Comparison of ENCODE assay signal across 5 cellular contexts in the genomic region with DNA sequence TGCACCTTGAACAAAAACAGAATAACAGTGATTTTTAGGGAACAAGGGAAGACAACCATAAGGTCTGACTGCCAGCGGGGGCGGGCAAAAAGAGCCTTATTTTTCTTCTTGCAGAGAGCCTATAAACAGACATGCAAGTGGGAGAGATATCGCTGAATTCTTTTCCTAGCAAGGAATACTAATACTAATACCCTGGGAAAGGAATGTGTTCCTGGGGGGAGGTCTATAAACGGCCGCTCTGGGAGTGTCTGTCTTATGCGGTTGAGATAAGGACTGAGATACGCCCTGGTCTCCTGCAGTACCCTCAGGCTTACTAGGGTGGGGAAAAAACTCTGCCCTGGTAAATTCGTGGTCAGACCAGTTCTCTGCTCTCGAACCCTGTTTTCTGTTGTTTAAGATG.
DNase-seq lines count a peak whose midpoint lies in the region; ATAC-seq and TF ChIP-seq lines count a peak whose summit lies in the region.
"Not testable (repeated sequence)": the region's sequence is repeated elsewhere in the genome, so short reads cannot be mapped to it uniquely, and the experiment has no call there.

No MANE protein-coding gene starts in this region.

- H3K27ac Mint-ChIP-seq in endodermal cell, result not testable (repeated sequence)

- not testable (repeated sequence) for H2AFZ ChIP-seq in DND-41 (ENCODE audit: low read depth, low read length)

- DNase-seq in DND-41, result peak; percentile 19
- peak; percentile 38 for DNase-seq in WERI-Rb-1
- peak; percentile 37 for DNase-seq in activated CD8-positive, alpha-beta memory T cell treated with anti-CD3 and anti-CD28 coated beads, Interleukin-2, amount 50 U/mL, for 48 hours
- DNase-seq in endodermal cell, result peak; percentile 47
- peak; percentile 29 for DNase-seq in sigmoid colon

- H4K20me1 ChIP-seq in DND-41 (ENCODE audit: insufficient read depth, low read length), result not testable (repeated sequence)

- 90 to 100% methylated on average over 3 to 9 of the region's 9 CpGs for WGBS in endodermal cell (ENCODE audit: insufficient coverage in 1 of 2, insufficient read length in 1 of 2), 2 experiments
- 87 to 92% methylated on average over 9 of the region's 9 CpGs for WGBS in sigmoid colon, 2 donors

- not testable (repeated sequence) for H3K4me3 Mint-ChIP-seq in endodermal cell

- H3K27me3 ChIP-seq in DND-41 (ENCODE audit: insufficient read depth, low read length, poor library complexity); WERI-Rb-1 (ENCODE audit: insufficient read depth, low read depth, severe bottlenecking); endodermal cell (ENCODE audit: control insufficient read depth, insufficient read depth, low read length, poor library complexity, severe bottlenecking); sigmoid colon: not testable (repeated sequence)

- not testable (repeated sequence) for TF ChIP-seq POLR2A in sigmoid colon (IDR thresholded peaks at IDR 0.05)

- H3K27me3 Mint-ChIP-seq in endodermal cell (ENCODE audit: insufficient read depth), result peaks cover 16% of the 10 kb centered on the region

- H3K27ac ChIP-seq in DND-41 (ENCODE audit: low read length); WERI-Rb-1; endodermal cell (ENCODE audit: low read depth, low read length); sigmoid colon: not testable (repeated sequence)

- intact Hi-C loops in sigmoid colon (cut with DNase I), result not testable (repeated sequence)

- H3K9me3 ChIP-seq in DND-41 (ENCODE audit: insufficient read depth, low read length, severe bottlenecking); sigmoid colon: not testable (repeated sequence)
- H3K9me3 ChIP-seq in WERI-Rb-1 (ENCODE audit: severe bottlenecking) (peaks cover 23% of the 10 kb centered on the region), endodermal cell (ENCODE audit: control insufficient read depth, low read length) (peaks cover 40% of the 10 kb centered on the region)

- peaks cover 13% of the 10 kb centered on the region for H3K4me1 Mint-ChIP-seq in endodermal cell

- H3K4me2 ChIP-seq in DND-41 (ENCODE audit: insufficient read depth, low read length), result not testable (repeated sequence)

- H3K4me1 ChIP-seq in DND-41 (ENCODE audit: insufficient read depth, low read length); endodermal cell (ENCODE audit: control insufficient read depth, insufficient read depth, low read length); sigmoid colon: not testable (repeated sequence)

- H3K36me3 Mint-ChIP-seq in endodermal cell (ENCODE audit: low read depth), result not testable (repeated sequence)

- not testable (repeated sequence) for ATAC-seq in DND-41 (ENCODE audit: insufficient read depth, low read depth)

- H3K79me2 ChIP-seq in DND-41 (ENCODE audit: insufficient read depth, low read length), result not testable (repeated sequence)

- not testable (repeated sequence) for H3K36me3 ChIP-seq in DND-41 (ENCODE audit: insufficient read depth, low read length); WERI-Rb-1; endodermal cell (ENCODE audit: control insufficient read depth, insufficient read depth, low read length); sigmoid colon

- peaks cover 45% of the 10 kb centered on the region for H3K9me3 Mint-ChIP-seq in endodermal cell

- not testable (repeated sequence) for TF ChIP-seq CTCF in DND-41 (IDR thresholded peaks at IDR 0.05; ENCODE audit: borderline replicate concordance, extremely low read depth, low read length, poor library complexity, severe bottlenecking); WERI-Rb-1 (IDR thresholded peaks at IDR 0.05; ENCODE audit: low read depth, low read length); endodermal cell (conservative IDR thresholded peaks at IDR 0.05); sigmoid colon (IDR thresholded peaks at IDR 0.05)

- not testable (repeated sequence) for H3K4me3 ChIP-seq in DND-41 (ENCODE audit: low read depth in 1 of 2, low read length in 2 of 2); WERI-Rb-1 (ENCODE audit: low read depth, low read length); sigmoid colon
- H3K4me3 ChIP-seq in endodermal cell (ENCODE audit: low read length), result peak overlapping the region; percentile 30

- not testable (repeated sequence) for TF ChIP-seq EP300 in sigmoid colon (IDR thresholded peaks at IDR 0.05)

- H3K9ac ChIP-seq in DND-41 (ENCODE audit: low read depth, low read length); endodermal cell (ENCODE audit: extremely low read depth, low read length, poor library complexity, severe bottlenecking): not testable (repeated sequence)
